In genomic region chr1:172906778-172907592, GRCh38 we compare ENCODE assay signal across 1 cellular context.
A peak's percentile ranks its signal among the peaks of the same experiment; 100 is the strongest.
TF ChIP-seq lines count a peak whose summit lies in the region.

No MANE protein-coding gene starts in this region.

TF ChIP-seq in H1, 55 proteins besides CTCF, POLR2A, EP300 and RAD21:
- TF ChIP-seq TAF1 (IDR thresholded peaks at IDR 0.05; ENCODE audit: low read depth, low read length) (no peak), FOSL1 (IDR thresholded peaks at IDR 0.05; ENCODE audit: insufficient read depth, low read depth, low read length) (no peak), RBBP5 (IDR thresholded peaks at IDR 0.05; ENCODE audit: borderline replicate concordance, low read depth, low read length) (no peak), BACH1 (IDR thresholded peaks at IDR 0.05; ENCODE audit: low read length) (peak; percentile 99), POLR2AphosphoS5 (IDR thresholded peaks at IDR 0.05; ENCODE audit: low read depth, low read length) (no peak), YY1 (IDR thresholded peaks at IDR 0.05; ENCODE audit: low read depth, low read length) (peak; percentile 61; the same call in 1 of the 2 replicates), EGR1 (IDR thresholded peaks at IDR 0.05; ENCODE audit: borderline replicate concordance, low read depth, low read length) (no peak), ZNF274 (IDR thresholded peaks at IDR 0.05; ENCODE audit: borderline replicate concordance, extremely low read depth, low read length) (no peak), MAFK (IDR thresholded peaks at IDR 0.05; ENCODE audit: low read depth, low read length) (peak; percentile 89), TBP (IDR thresholded peaks at IDR 0.05; ENCODE audit: low read depth, low read length) (no peak), SP4 (IDR thresholded peaks at IDR 0.05; ENCODE audit: low read length) (no peak), ATF2 (IDR thresholded peaks at IDR 0.05; ENCODE audit: low read length) (no peak), GTF2F1 (IDR thresholded peaks at IDR 0.05; ENCODE audit: borderline replicate concordance, low read depth, low read length) (no peak)
